In genomic region chr7:149229526-149229925, GRCh38 we compare ENCODE assay signal across 1 cellular context.
TF ChIP-seq lines count a peak whose summit lies in the region.

No MANE protein-coding gene starts in this region.

TF ChIP-seq in K562, 482 proteins besides CTCF, POLR2A, EP300 and RAD21 (continued from another document):
- TF ChIP-seq TFAP4 (CRISPR knock-in tag; IDR thresholded peaks at IDR 0.05; ENCODE audit: borderline replicate concordance) (peak; percentile 19; the same call in 1 of the 2 replicates), E2F1 (CRISPR knock-in tag; IDR thresholded peaks at IDR 0.05) (no peak), OTX1 (CRISPR knock-in tag; IDR thresholded peaks at IDR 0.05) (peak; percentile 57; the same call in 1 of the 2 replicates), TAF7 (tag; IDR thresholded peaks at IDR 0.05) (no peak), SMARCB1 (IDR thresholded peaks at IDR 0.05; ENCODE audit: insufficient read length, low read depth) (no peak), CHCHD3 (CRISPR knock-in tag; IDR thresholded peaks at IDR 0.05) (no peak), PRMT5 (CRISPR knock-in tag; IDR thresholded peaks at IDR 0.05) (no peak), USF1 (CRISPR knock-in tag; IDR thresholded peaks at IDR 0.05) (no peak), ZBTB7A (IDR thresholded peaks at IDR 0.05; ENCODE audit: borderline replicate concordance, control insufficient read depth, low read depth, low read length) (no peak), ZEB2 (IDR thresholded peaks at IDR 0.05) (no peak)
